1 cellular context compared by ENCODE assay signal in genomic region chr16:87855852-87856715, GRCh38.
A peak's percentile ranks its signal among the peaks of the same experiment; 100 is the strongest.
TF ChIP-seq lines count a peak whose summit lies in the region.

No MANE protein-coding gene starts in this region.

TF ChIP-seq in HepG2, 621 proteins besides CTCF, POLR2A, EP300 and RAD21 (continued from another document and continues in another):
- TF ChIP-seq FOXO4 (CRISPR knock-in tag; conservative IDR thresholded peaks at IDR 0.05) (no peak), THRA (CRISPR knock-in tag; IDR thresholded peaks at IDR 0.05; ENCODE audit: borderline replicate concordance) (peak; percentile 82; the same call in 1 of the 2 replicates), REXO4 (CRISPR knock-in tag; IDR thresholded peaks at IDR 0.05; ENCODE audit: borderline replicate concordance) (no peak), GABPB1 (CRISPR knock-in tag; IDR thresholded peaks at IDR 0.05) (peak; percentile 87), KDM3A (CRISPR knock-in tag; IDR thresholded peaks at IDR 0.05; ENCODE audit: low read depth) (0 out of 2 replicates have a peak, but pooled peaks have one; percentile 49), ZNF512 (CRISPR knock-in tag; IDR thresholded peaks at IDR 0.05) (0 out of 2 replicates have a peak, but pooled peaks have one; percentile 5), CCAR2 (optimal IDR thresholded peaks at IDR 0.05; ENCODE audit: low read depth, low read length) (no peak), MAX (IDR thresholded peaks at IDR 0.05) (no peak), SMARCC2 (IDR thresholded peaks at IDR 0.05) (no peak), TP53 (CRISPR knock-in tag; conservative IDR thresholded peaks at IDR 0.05) (peak; percentile 67; the same call in 1 of the 2 replicates), ZFY (CRISPR knock-in tag; IDR thresholded peaks at IDR 0.05) (peak; percentile 70; the same call in 1 of the 2 replicates), ZNF550 (CRISPR knock-in tag; IDR thresholded peaks at IDR 0.05; ENCODE audit: borderline replicate concordance) (no peak), DMAP1 (CRISPR knock-in tag; IDR thresholded peaks at IDR 0.05) (no peak), ZNF24 (IDR thresholded peaks at IDR 0.05) (no peak), EEA1 (CRISPR knock-in tag; IDR thresholded peaks at IDR 0.05; ENCODE audit: borderline replicate concordance) (no peak), POLR2AphosphoS5 (IDR thresholded peaks at IDR 0.05; ENCODE audit: low read depth, low read length) (peak; percentile 46), TRIM22 (IDR thresholded peaks at IDR 0.05) (no peak), BORCS8-MEF2B (CRISPR knock-in tag; IDR thresholded peaks at IDR 0.05) (peak; percentile 7; the same call in 1 of the 2 replicates), ZNF280D (CRISPR knock-in tag; IDR thresholded peaks at IDR 0.05) (peak; percentile 86), REL (CRISPR knock-in tag; conservative IDR thresholded peaks at IDR 0.05) (no peak), ZNF546 (CRISPR knock-in tag; conservative IDR thresholded peaks at IDR 0.05) (no peak), ZBTB43 (CRISPR knock-in tag; conservative IDR thresholded peaks at IDR 0.05) (peak; percentile 90), ZNF207 (IDR thresholded peaks at IDR 0.05; ENCODE audit: borderline replicate concordance) (no peak), ZNF451 (CRISPR knock-in tag; IDR thresholded peaks at IDR 0.05) (peak; percentile 34; the same call in 1 of the 2 replicates), PTBP1 (IDR thresholded peaks at IDR 0.05; ENCODE audit: low read depth, low read length, poor library complexity, severe bottlenecking) (no peak), AHDC1 (CRISPR knock-in tag; IDR thresholded peaks at IDR 0.05; ENCODE audit: borderline replicate concordance) (no peak), FUBP1 (CRISPR knock-in tag; IDR thresholded peaks at IDR 0.05; ENCODE audit: borderline replicate concordance) (no peak; the same call in 1 of the 2 replicates), CREB1 (IDR thresholded peaks at IDR 0.05) (no peak), CREB1 (CRISPR knock-in tag; IDR thresholded peaks at IDR 0.05) (peak; percentile 39; the same call in 1 of the 2 replicates), TCF7L2 (IDR thresholded peaks at IDR 0.05; ENCODE audit: low read depth, low read length) (no peak), GPN1 (CRISPR knock-in tag; IDR thresholded peaks at IDR 0.05; ENCODE audit: borderline replicate concordance) (no peak), ZNF850 (CRISPR knock-in tag; conservative IDR thresholded peaks at IDR 0.05) (no peak), ARID5B (CRISPR knock-in tag; IDR thresholded peaks at IDR 0.05) (peak; percentile 79), ZNF724P (CRISPR knock-in tag; IDR thresholded peaks at IDR 0.05; ENCODE audit: borderline replicate concordance) (no peak), BRCA1 (CRISPR knock-in tag; IDR thresholded peaks at IDR 0.05) (no peak; the same call in 1 of the 2 replicates), MEIS1 (CRISPR knock-in tag; IDR thresholded peaks at IDR 0.05; ENCODE audit: borderline replicate concordance) (peak; percentile 44; the same call in 1 of the 2 replicates)
